In genomic region chr20:39850821-39851330, GRCh38 we compare ENCODE assay signal across 1 cellular context.
TF ChIP-seq lines count a peak whose summit lies in the region.

No MANE protein-coding gene starts in this region.

TF ChIP-seq in SK-N-SH treated with all-trans-retinoic acid at 6 μM for 48 hours, 23 proteins besides CTCF, POLR2A, EP300 and RAD21 (continued from another document):
- TF ChIP-seq TSHZ2 (CRISPR knock-in tag; IDR thresholded peaks at IDR 0.05): no peak
